ENCODE assay signal across 1 cellular context in the genomic region with DNA sequence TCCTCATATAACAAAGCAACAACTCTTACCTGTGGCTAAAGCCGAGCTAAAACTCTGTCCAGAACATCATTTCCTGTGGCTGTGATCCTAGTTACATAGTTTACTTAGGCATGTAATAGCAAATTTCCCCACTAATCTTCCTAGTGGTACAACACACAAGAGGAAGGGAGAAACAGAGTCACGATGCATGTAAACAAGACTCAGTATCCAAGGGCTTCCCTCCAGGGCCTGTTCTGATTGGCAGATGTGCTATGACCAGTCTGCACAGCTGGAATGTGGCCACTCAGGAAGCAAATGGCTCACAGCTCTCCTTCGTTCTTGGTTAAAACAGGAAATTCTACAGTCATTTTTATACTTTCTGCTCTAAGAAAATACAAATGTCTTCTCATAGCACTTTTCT.
TF ChIP-seq lines count a peak whose summit lies in the region.

No MANE protein-coding gene starts in this region.

TF ChIP-seq in GM23338, 12 proteins besides CTCF, POLR2A, EP300 and RAD21 (continued from another document):
- TF ChIP-seq POLR2AphosphoS5 (IDR thresholded peaks at IDR 0.05; ENCODE audit: low read depth) (no peak), NANOG (IDR thresholded peaks at IDR 0.05; ENCODE audit: borderline replicate concordance) (no peak), STAT1 (IDR thresholded peaks at IDR 0.05; ENCODE audit: unreplicated experiment) (no peak)
- TF ChIP-seq, protein P1, sequence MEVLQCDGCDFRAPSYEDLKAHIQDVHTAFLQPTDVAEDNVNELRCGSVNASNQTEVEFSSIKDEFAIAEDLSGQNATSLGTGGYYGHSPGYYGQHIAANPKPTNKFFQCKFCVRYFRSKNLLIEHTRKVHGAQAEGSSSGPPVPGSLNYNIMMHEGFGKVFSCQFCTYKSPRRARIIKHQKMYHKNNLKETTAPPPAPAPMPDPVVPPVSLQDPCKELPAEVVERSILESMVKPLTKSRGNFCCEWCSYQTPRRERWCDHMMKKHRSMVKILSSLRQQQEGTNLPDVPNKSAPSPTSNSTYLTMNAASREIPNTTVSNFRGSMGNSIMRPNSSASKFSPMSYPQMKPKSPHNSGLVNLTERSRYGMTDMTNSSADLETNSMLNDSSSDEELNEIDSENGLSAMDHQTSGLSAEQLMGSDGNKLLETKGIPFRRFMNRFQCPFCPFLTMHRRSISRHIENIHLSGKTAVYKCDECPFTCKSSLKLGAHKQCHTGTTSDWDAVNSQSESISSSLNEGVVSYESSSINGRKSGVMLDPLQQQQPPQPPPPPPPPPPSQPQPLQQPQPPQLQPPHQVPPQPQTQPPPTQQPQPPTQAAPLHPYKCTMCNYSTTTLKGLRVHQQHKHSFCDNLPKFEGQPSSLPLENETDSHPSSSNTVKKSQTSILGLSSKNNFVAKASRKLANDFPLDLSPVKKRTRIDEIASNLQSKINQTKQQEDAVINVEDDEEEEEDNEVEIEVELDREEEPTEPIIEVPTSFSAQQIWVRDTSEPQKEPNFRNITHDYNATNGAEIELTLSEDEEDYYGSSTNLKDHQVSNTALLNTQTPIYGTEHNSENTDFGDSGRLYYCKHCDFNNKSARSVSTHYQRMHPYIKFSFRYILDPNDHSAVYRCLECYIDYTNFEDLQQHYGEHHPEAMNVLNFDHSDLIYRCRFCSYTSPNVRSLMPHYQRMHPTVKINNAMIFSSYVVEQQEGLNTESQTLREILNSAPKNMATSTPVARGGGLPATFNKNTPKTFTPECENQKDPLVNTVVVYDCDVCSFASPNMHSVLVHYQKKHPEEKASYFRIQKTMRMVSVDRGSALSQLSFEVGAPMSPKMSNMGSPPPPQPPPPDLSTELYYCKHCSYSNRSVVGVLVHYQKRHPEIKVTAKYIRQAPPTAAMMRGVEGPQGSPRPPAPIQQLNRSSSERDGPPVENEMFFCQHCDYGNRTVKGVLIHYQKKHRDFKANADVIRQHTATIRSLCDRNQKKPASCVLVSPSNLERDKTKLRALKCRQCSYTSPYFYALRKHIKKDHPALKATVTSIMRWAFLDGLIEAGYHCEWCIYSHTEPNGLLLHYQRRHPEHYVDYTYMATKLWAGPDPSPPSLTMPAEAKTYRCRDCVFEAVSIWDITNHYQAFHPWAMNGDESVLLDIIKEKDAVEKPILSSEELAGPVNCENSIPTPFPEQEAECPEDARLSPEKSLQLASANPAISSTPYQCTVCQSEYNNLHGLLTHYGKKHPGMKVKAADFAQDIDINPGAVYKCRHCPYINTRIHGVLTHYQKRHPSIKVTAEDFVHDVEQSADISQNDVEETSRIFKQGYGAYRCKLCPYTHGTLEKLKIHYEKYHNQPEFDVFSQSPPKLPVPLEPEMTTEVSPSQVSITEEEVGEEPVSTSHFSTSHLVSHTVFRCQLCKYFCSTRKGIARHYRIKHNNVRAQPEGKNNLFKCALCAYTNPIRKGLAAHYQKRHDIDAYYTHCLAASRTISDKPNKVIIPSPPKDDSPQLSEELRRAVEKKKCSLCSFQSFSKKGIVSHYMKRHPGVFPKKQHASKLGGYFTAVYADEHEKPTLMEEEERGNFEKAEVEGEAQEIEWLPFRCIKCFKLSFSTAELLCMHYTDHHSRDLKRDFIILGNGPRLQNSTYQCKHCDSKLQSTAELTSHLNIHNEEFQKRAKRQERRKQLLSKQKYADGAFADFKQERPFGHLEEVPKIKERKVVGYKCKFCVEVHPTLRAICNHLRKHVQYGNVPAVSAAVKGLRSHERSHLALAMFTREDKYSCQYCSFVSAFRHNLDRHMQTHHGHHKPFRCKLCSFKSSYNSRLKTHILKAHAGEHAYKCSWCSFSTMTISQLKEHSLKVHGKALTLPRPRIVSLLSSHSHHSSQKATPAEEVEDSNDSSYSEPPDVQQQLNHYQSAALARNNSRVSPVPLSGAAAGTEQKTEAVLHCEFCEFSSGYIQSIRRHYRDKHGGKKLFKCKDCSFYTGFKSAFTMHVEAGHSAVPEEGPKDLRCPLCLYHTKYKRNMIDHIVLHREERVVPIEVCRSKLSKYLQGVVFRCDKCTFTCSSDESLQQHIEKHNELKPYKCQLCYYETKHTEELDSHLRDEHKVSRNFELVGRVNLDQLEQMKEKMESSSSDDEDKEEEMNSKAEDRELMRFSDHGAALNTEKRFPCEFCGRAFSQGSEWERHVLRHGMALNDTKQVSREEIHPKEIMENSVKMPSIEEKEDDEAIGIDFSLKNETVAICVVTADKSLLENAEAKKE (CRISPR knock-in tag; IDR thresholded peaks at IDR 0.05): no peak
